ENCODE assay signal across 8 cellular contexts in genomic region chr17:50565559-50566350, GRCh38. TPM values are rescaled to one million over a fixed set of nuclear protein-coding genes. Genes with fewer than 3 reads are reported as not detected.
A peak's percentile ranks its signal among the peaks of the same experiment; 100 is the strongest.
DNase-seq lines count a peak whose midpoint lies in the region; ATAC-seq and TF ChIP-seq lines count a peak whose summit lies in the region.

No MANE protein-coding gene starts in this region.

- H4K91ac ChIP-seq in neuronal stem cell (ENCODE audit: low read depth, low read length, poor library complexity) = no peak overlapping the region

- ATAC-seq in HG03439 (IDR thresholded peaks at IDR 0.05; ENCODE audit: unreplicated experiment) = no peak

- H4K8ac ChIP-seq in neuronal stem cell (ENCODE audit: low read depth, low read length) = no peak overlapping the region

- peak overlapping the region; percentile 65 for H2BK15ac ChIP-seq in neuronal stem cell (ENCODE audit: low read length)

- no peak overlapping the region for H3K27ac ChIP-seq in neuronal stem cell (replicated peaks; ENCODE audit: low read length)

- no peaks in the 10 kb centered on the region for H3K36me3 ChIP-seq in H7 (replicated peaks; ENCODE audit: control insufficient read depth, insufficient read depth, low read length)
- H3K36me3 ChIP-seq in neuronal stem cell (replicated peaks in 1 of 2; ENCODE audit: control insufficient read depth in 2 of 2, insufficient read depth in 2 of 2, low read length in 2 of 2) = no peaks in the 10 kb centered on the region

- H3K79me1 ChIP-seq in neuronal stem cell (ENCODE audit: low read depth, low read length) = no peaks in the 10 kb centered on the region

- no peak overlapping the region for H3K23ac ChIP-seq in neuronal stem cell (ENCODE audit: low read depth, low read length, poor library complexity)

- H3K18ac ChIP-seq in neuronal stem cell (ENCODE audit: low read length) = peak overlapping the region; percentile 68

- peak overlapping the region; percentile 57 for H2AFZ ChIP-seq in neuronal stem cell (ENCODE audit: low read length)

- H3K27me3 ChIP-seq in H7 (ENCODE audit: control insufficient read depth, insufficient read depth, low read length) = peaks cover 60% of the 10 kb centered on the region
- H3K27me3 ChIP-seq in neuronal stem cell (ENCODE audit: control insufficient read depth in 3 of 3, insufficient read depth in 3 of 3, low read depth in 1 of 3, low read length in 3 of 3) = peaks cover 5 to 31% (median 30%) of the 10 kb centered on the region in 3 experiments

- H3K4ac ChIP-seq in neuronal stem cell (ENCODE audit: low read length) = no peak overlapping the region

- POLR2A ChIA-PET in GM10248 (lab: Yijun Ruan, JAX) = no interaction called here

- no peak overlapping the region for H3K9ac ChIP-seq in neuronal stem cell (ENCODE audit: low read depth, low read length, poor library complexity)

- peaks cover 53 to 56% of the 10 kb centered on the region in 2 donors for H3K4me1 ChIP-seq in neuronal stem cell (ENCODE audit: control insufficient read depth in 2 of 2, insufficient read depth in 1 of 2, low read depth in 1 of 2, low read length in 2 of 2)

- WGBS in neuronal stem cell (ENCODE audit: extremely low coverage in 2 of 2, insufficient read length in 2 of 2, insufficient replicate concordance in 1 of 2), 2 donors = no CpG with 5 or more reads among the region's 7 CpGs

- no peak overlapping the region for H3K4me2 ChIP-seq in neuronal stem cell (ENCODE audit: insufficient read depth, low read length, poor library complexity, severe bottlenecking)

- H3K4me3 ChIP-seq in H7 (ENCODE audit: insufficient read depth, low read depth, low read length) (no peak overlapping the region), neuronal stem cell (ENCODE audit: low read length in 2 of 2) (no peak overlapping the region)

- DNase-seq in H7 = peak; percentile 85
- DNase-seq in NCI-H2196 (lab: John Stamatoyannopoulos, UW; ENCODE audit: unreplicated experiment) = peak; percentile 70
- peak; percentile 94 for DNase-seq in cerebellum (ENCODE audit: low spot score)
- peak; percentile 59 for DNase-seq in neuronal stem cell (ENCODE audit: low spot score)
- DNase-seq in stimulated activated CD4-positive, alpha-beta T cell treated with anti-CD3 and anti-CD28 coated beads, Interleukin-4, amount 100 ng/mL, for 24 hours = no peak
- DNase-seq in GM10248 (ENCODE audit: extremely low spot score) = no peak
- no peak for DNase-seq in NCI-H510A treated with DMSO at 0.1 percent for 48 hours (lab: John Stamatoyannopoulos, UW)

- peak overlapping the region; percentile 65 for H2BK120ac ChIP-seq in neuronal stem cell (ENCODE audit: low read depth, low read length)

- CTCF ChIA-PET in GM10248 (lab: Yijun Ruan, JAX) = no interaction called here

- H3K14ac ChIP-seq in neuronal stem cell (ENCODE audit: low read length) = no peak overlapping the region

- no peaks in the 10 kb centered on the region for H3K9me3 ChIP-seq in neuronal stem cell (replicated peaks in 1 of 2; ENCODE audit: control insufficient read depth in 2 of 2, insufficient read depth in 1 of 2, low read depth in 1 of 2, low read length in 2 of 2)

- no peak for TF ChIP-seq CTCF in GM10248 (IDR thresholded peaks at IDR 0.05; ENCODE audit: control extremely low read depth, extremely low read depth, low read depth, missing control alignments)

- H2BK5ac ChIP-seq in neuronal stem cell (ENCODE audit: low read length) = peak overlapping the region; percentile 19

- H2BK12ac ChIP-seq in neuronal stem cell (ENCODE audit: low read length) = no peak overlapping the region

- H2AK5ac ChIP-seq in neuronal stem cell (ENCODE audit: low read depth, low read length) = peak overlapping the region; percentile 20

RNA-seq across cellular contexts. Expression of gene CACNA1G, which starts 5.2 kb away (rescaled TPM):
- 1.5 and 1.9 TPM in 2 replicates for total RNA-seq in H7 (2014; rRNA removed; shearing (Covaris generic))
- 32.8 TPM for total RNA-seq in cerebellum
- polyA plus RNA-seq in neuronal stem cell (2013, experiment 1 of 2) = 3.0 TPM
- polyA plus RNA-seq in neuronal stem cell (2013, experiment 2 of 2) = 2.8 TPM

RNA-seq across cellular contexts. Expression of gene SPATA20, which starts 18.8 kb away (rescaled TPM):
- total RNA-seq in H7 (2014; rRNA removed; shearing (Covaris generic)) = 31.0 and 42.6 TPM in 2 replicates
- total RNA-seq in cerebellum = 15.6 TPM
- 17.6 TPM for polyA plus RNA-seq in neuronal stem cell (2013, experiment 1 of 2)
- polyA plus RNA-seq in neuronal stem cell (2013, experiment 2 of 2) = 18.9 TPM

RNA-seq across cellular contexts. Expression of gene EPN3, which starts 33.2 kb away (rescaled TPM):
- total RNA-seq in H7 (2014; rRNA removed; shearing (Covaris generic)) = 0.07 and 0.87 TPM in 2 replicates
- 0.18 TPM for total RNA-seq in cerebellum
- 0.04 TPM for polyA plus RNA-seq in neuronal stem cell (2013, experiment 1 of 2)
- 0.07 TPM for polyA plus RNA-seq in neuronal stem cell (2013, experiment 2 of 2)

RNA-seq across cellular contexts. Expression of gene MYCBPAP, which starts 57.5 kb away (rescaled TPM):
- total RNA-seq in H7 (2014; rRNA removed; shearing (Covaris generic)) = 0.62 and 3.2 TPM in 2 replicates
- total RNA-seq in cerebellum = 0.91 TPM
- 1.8 TPM for polyA plus RNA-seq in neuronal stem cell (2013, experiment 1 of 2)
- polyA plus RNA-seq in neuronal stem cell (2013, experiment 2 of 2) = 2.2 TPM

Comparison
In these comparisons a context has a peak if more than half of its experiments do, and no peak if none do; other contexts are left out.
1. DNase-seq: peak in H7 (single experiment), NCI-H2196 (single experiment), cerebellum (single experiment) and neuronal stem cell (single experiment); none in stimulated activated CD4-positive, alpha-beta T cell treated with anti-CD3 and anti-CD28 coated beads, Interleukin-4, amount 100 ng/mL, for 24 hours (single experiment), GM10248 (single experiment) and NCI-H510A treated with DMSO at 0.1 percent for 48 hours (single experiment).
2. RNA of gene CACNA1G, which starts 5.2 kb away (total RNA-seq): 32.8 TPM in cerebellum (single experiment); 1.5 to 1.9 TPM in H7; every median in the first group is over 10 times any median in the second.